In the genomic region with DNA sequence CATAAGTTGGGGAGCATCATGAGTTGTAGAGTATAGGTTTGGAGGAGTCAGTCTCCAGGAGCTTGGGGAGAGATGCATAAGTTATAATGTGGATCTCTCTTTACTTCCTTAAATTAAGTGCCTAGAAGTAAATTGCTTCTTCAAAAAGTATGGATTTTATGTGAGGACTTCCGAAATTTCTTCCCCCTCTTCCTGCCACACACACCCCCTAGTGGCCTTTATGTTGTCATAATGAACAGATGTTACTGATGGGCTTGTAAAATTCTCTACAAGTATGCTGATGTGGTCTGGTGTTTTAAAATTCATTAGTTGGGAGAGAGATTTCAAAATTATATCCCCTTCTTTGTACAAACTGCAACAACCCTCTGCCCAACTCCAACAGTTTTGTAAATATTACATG, we compare ENCODE assay signal across 9 cellular contexts. TPM values are rescaled to one million over a fixed set of nuclear protein-coding genes. Genes with fewer than 3 reads are reported as not detected.
DNase-seq lines count a peak whose midpoint lies in the region; ATAC-seq and TF ChIP-seq lines count a peak whose summit lies in the region.
"Had no signal": no experiment of that assay in that cellular context is flagged by ENCODE, and none has a peak within 500 bp of the region (broad histone marks: within the 10 kb centered on the region; RNA-seq: fewer than 3 reads in every experiment).

No MANE protein-coding gene starts in this region.

- no peak for TF ChIP-seq CTCF in colonic mucosa (IDR thresholded peaks at IDR 0.05)

- ATAC-seq in HG03280 (IDR thresholded peaks at IDR 0.05; ENCODE audit: unreplicated experiment): no peak

- H3K9ac ChIP-seq in colonic mucosa (ENCODE audit: low read depth in 2 of 2, low read length in 2 of 2): no peak overlapping the region

- H3K9me3 ChIP-seq in HAP-1: no peaks in the 10 kb centered on the region
- no peaks in the 10 kb centered on the region for H3K9me3 ChIP-seq in colonic mucosa

- H3K27ac ChIP-seq in caudate nucleus (ENCODE audit: low read depth, low read length): no peak overlapping the region
- no peak overlapping the region for H3K27ac ChIP-seq in colonic mucosa

- in situ Hi-C loops in HAP-1 (cut with MboI; ENCODE audit: low sequenced_read_pairs): loop anchor here (10.0 kb wide), 1 partner anchor 98 kb away; no protein-coding TSS in a partner anchor

- H3K36me3 ChIP-seq in HAP-1 (replicated peaks): no peaks in the 10 kb centered on the region; the same call in 1 of the 2 replicates
- peaks cover 1% of the 10 kb centered on the region for H3K36me3 ChIP-seq in colonic mucosa

- H3K4me3 ChIP-seq in HAP-1: no peak overlapping the region
- H3K4me3 ChIP-seq in colonic mucosa: no peak overlapping the region

- H3K4me1 ChIP-seq in HAP-1: peaks cover 15% of the 10 kb centered on the region
- no peaks in the 10 kb centered on the region for H3K4me1 ChIP-seq in colonic mucosa

- DNase-seq in AG08396 (ENCODE audit: low spot score) (peak; percentile 17), HAP-1 (ENCODE audit: low spot score in 2 of 2) (peak; percentile 34 to 45), SKM-1 treated with dmso at 0.1 percent for 144 hours (lab: John Stamatoyannopoulos, UW; ENCODE audit: unreplicated experiment) (peak; percentile 24), hepatic stellate cell (ENCODE audit: low spot score) (peak; percentile 31), caudate nucleus (lab: John Stamatoyannopoulos, UW) (no peak), posterior vena cava (ENCODE audit: low spot score) (no peak), colonic mucosa (no peak)
- DNase-seq: naive B cell had no signal

- intact Hi-C loops in posterior vena cava (cut with DNase I) (no loop called here), colonic mucosa (cut with DNase I) (no loop called here)

- no peaks in the 10 kb centered on the region for H3K27me3 ChIP-seq in HAP-1 (ENCODE audit: low read depth)
- H3K27me3 ChIP-seq in colonic mucosa: no peaks in the 10 kb centered on the region

RNA-seq across cellular contexts. Expression of a gene that starts 2.3 kb away (rescaled TPM):
- total RNA-seq in posterior vena cava: 10 to 100 TPM; 43.6 to 44.8 TPM
- 10 to 100 TPM; 33.0 to 34.1 TPM for total RNA-seq in colonic mucosa

Comparison
In these comparisons a context has a peak if more than half of its experiments do, and no peak if none do; other contexts are left out.
1. DNase-seq: peak in AG08396 (single experiment), HAP-1 (2 of 2), SKM-1 treated with dmso at 0.1 percent for 144 hours (single experiment) and hepatic stellate cell (single experiment); none in caudate nucleus (0 of 61), posterior vena cava (single experiment) and colonic mucosa (single experiment).